Comparison of ENCODE assay signal across 9 cellular contexts in genomic region chr4:122309988-122310626, GRCh38.
DNase-seq lines count a peak whose midpoint lies in the region; ATAC-seq and TF ChIP-seq lines count a peak whose summit lies in the region.
"Had no signal": no experiment of that assay in that cellular context is flagged by ENCODE, and none has a peak within 500 bp of the region (broad histone marks: within the 10 kb centered on the region; RNA-seq: fewer than 3 reads in every experiment).

No MANE protein-coding gene starts in this region.

- no peaks in the 10 kb centered on the region for H3K79me2 ChIP-seq in parathyroid adenoma

- H2AFZ ChIP-seq in parathyroid adenoma = no peak overlapping the region

- H3K4me3 ChIP-seq in GM12865 (ENCODE audit: low read depth, low read length) = no peak overlapping the region
- no peak overlapping the region for H3K4me3 ChIP-seq in choroid plexus epithelial cell (ENCODE audit: low read depth, low read length)
- H3K4me3 ChIP-seq in parathyroid adenoma (ENCODE audit: low read depth, low read length) = no peak overlapping the region
- H3K4me3 ChIP-seq: SK-N-MC had no signal

- H3K9me3 ChIP-seq in parathyroid adenoma (ENCODE audit: control insufficient read depth, low read length) = no peaks in the 10 kb centered on the region

- H3K36me3 ChIP-seq in parathyroid adenoma (ENCODE audit: control insufficient read depth, insufficient read depth, low read length) = no peaks in the 10 kb centered on the region

- H3K27me3 ChIP-seq in parathyroid adenoma (ENCODE audit: control insufficient read depth, insufficient read depth, low read length) = no peaks in the 10 kb centered on the region

- DNase-seq in GM12865 (ENCODE audit: low read depth) = no peak
- peak; percentile 10 for DNase-seq in NCI-H1105 (lab: John Stamatoyannopoulos, UW)
- peak; percentile 38 for DNase-seq in choroid plexus epithelial cell (ENCODE audit: low read depth)
- DNase-seq in nucleus accumbens (lab: John Stamatoyannopoulos, UW) = no peak
- no peak for DNase-seq in NCI-H1417 treated with DMSO at 0.1 percent for 48 hours (lab: John Stamatoyannopoulos, UW)
- DNase-seq: cortex of kidney had no signal

- no peak overlapping the region for H3K27ac ChIP-seq in parathyroid adenoma
- H3K27ac ChIP-seq: SK-N-MC had no signal

- H3K4me1 ChIP-seq in parathyroid adenoma = no peaks in the 10 kb centered on the region

- TF ChIP-seq CTCF in GM12865 (IDR thresholded peaks at IDR 0.05; ENCODE audit: insufficient read depth, low read depth, low read length, missing control alignments) = peak; percentile 10
- TF ChIP-seq CTCF in choroid plexus epithelial cell (conservative IDR thresholded peaks at IDR 0.05; ENCODE audit: low read depth, low read length) = peak; percentile 58
- TF ChIP-seq CTCF in parathyroid adenoma (IDR thresholded peaks at IDR 0.05) = peak; percentile 34

- no peak for ATAC-seq in GM18868 (IDR thresholded peaks at IDR 0.05; ENCODE audit: unreplicated experiment)

- no peak overlapping the region for H3K9ac ChIP-seq in parathyroid adenoma

- H3K4me2 ChIP-seq in parathyroid adenoma (ENCODE audit: low read length) = no peak overlapping the region

Comparison
In these comparisons a context has a peak if more than half of its experiments do, and no peak if none do; other contexts are left out.
1. DNase-seq: peak in NCI-H1105 (single experiment) and choroid plexus epithelial cell (single experiment); none in GM12865 (single experiment), nucleus accumbens (0 of 56) and NCI-H1417 treated with DMSO at 0.1 percent for 48 hours (single experiment).
2. Peak in every context shown above with its lines, with median percentiles within 50 percentile points of each other: CTCF ChIP-seq.